In the genomic region with DNA sequence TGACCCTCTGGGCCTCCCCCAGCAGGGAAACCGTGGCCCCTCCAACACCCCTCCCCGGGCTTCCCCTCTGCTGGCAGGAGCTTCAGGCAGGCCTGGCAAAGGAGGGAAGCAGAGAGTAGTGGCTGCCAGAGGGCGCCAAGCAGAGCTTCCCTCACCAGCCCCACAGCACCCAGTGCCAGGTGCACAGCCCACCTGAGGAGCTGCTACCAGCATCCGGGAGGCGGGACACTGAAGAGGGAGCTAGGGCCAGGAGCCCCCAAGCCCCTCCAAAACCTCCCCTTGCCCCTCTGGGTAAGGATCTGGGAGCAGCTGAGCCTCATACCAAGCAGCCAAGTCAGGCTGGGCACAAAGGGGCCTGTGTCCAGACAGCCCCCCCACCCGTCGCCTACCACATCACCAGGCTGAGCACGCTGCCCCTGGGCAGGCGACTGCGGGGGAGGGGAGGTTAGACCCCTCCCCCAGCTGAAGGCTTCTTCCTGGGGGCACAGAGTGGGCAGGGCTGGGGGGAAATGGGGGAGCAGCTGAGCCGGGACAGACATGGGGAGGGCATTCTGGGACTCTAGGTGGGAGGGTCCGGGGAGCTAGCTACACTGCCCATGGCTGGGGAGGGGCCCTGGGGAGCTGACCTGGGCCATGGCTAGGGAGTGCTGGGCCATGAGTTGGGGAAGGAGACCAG, we compare ENCODE assay signal across 26 cellular contexts. TPM values are rescaled to one million over a fixed set of nuclear protein-coding genes. Genes with fewer than 3 reads are reported as not detected.
DNase-seq lines count a peak whose midpoint lies in the region; ATAC-seq and TF ChIP-seq lines count a peak whose summit lies in the region.
"Had no signal": no experiment of that assay in that cellular context is flagged by ENCODE, and none has a peak within 500 bp of the region (broad histone marks: within the 10 kb centered on the region; RNA-seq: fewer than 3 reads in every experiment).

No MANE protein-coding gene starts in this region.

- H3K4me3 Mint-ChIP-seq in GM23338, result no peak overlapping the region
- H3K4me3 Mint-ChIP-seq: activated CD8-positive, alpha-beta T cell treated with anti-CD3 and anti-CD28 coated beads for 36 hours; activated naive CD8-positive, alpha-beta T cell treated with anti-CD3 and anti-CD28 coated beads, Interleukin-2, amount 10 ng/mL, durations not matched to agents 7 days and 5 days; CD4-positive, CD25-positive, alpha-beta regulatory T cell; nephron had no signal

- 0 out of 2 replicates have a peak, but pooled peaks cover 1% of the 10 kb centered on the region for H3F3A ChIP-seq in GM23338 (replicated peaks; ENCODE audit: low read depth)

- peaks cover 19% of the 10 kb centered on the region for H3K27me3 Mint-ChIP-seq in GM23338 (ENCODE audit: insufficient read depth, low read depth, poor library complexity)
- H3K27me3 Mint-ChIP-seq: activated CD8-positive, alpha-beta T cell treated with anti-CD3 and anti-CD28 coated beads for 36 hours; progenitor cell of endocrine pancreas had no signal

- H3K9me2 ChIP-seq in GM23338 (ENCODE audit: insufficient read depth), result no peaks in the 10 kb centered on the region

- H2AFZ ChIP-seq in GM23338, result no peak overlapping the region

- H3K27me3 ChIP-seq in GM23338 (ENCODE audit: insufficient read depth), result no peaks in the 10 kb centered on the region
- H3K27me3 ChIP-seq: brain microvascular endothelial cell, SJSA1 had no signal

- H3K27ac ChIP-seq in GM23338 (ENCODE audit: low read depth), result no peak overlapping the region
- H3K27ac ChIP-seq in substantia nigra (ENCODE audit: low read depth, low read length, poor library complexity, severe bottlenecking), result peak overlapping the region; percentile 99
- H3K27ac ChIP-seq: brain microvascular endothelial cell, SJSA1 had no signal

- H4K20me1 ChIP-seq in GM23338 (replicated peaks; ENCODE audit: insufficient read depth), result peaks cover 7% of the 10 kb centered on the region; the same call in 1 of the 2 replicates

- no peak overlapping the region for H3K4me2 ChIP-seq in GM23338

- TF ChIP-seq CTCF in GM23338 (conservative IDR thresholded peaks at IDR 0.05; ENCODE audit: low read depth in 2 of 2), result peak in 1 of 2 experiments; percentile 32; a peak in 1 of 4 replicates

- no peak for DNase-seq in GM23338 (ENCODE audit: low spot score)
- peak in 55 of 58 donors; percentile 21 to 91 (median 79) for DNase-seq in anterior cingulate cortex (lab: John Stamatoyannopoulos, UW)
- peak in 50 of 51 donors; percentile 13 to 94 (median 82) for DNase-seq in hypothalamus (lab: John Stamatoyannopoulos, UW)
- DNase-seq in substantia nigra (lab: John Stamatoyannopoulos, UW), result peak in 48 of 49 donors; percentile 56 to 98 (median 86)
- no peak for DNase-seq in NCI-H2227 (lab: John Stamatoyannopoulos, UW; ENCODE audit: unreplicated experiment)
- DNase-seq: activated CD4-positive, alpha-beta T cell treated with anti-CD3 and anti-CD28 coated beads for 1 hour; activated CD8-positive, alpha-beta T cell treated with anti-CD3 and anti-CD28 coated beads for 36 hours; activated effector memory CD4-positive, alpha-beta T cell treated with anti-CD3 and anti-CD28 coated beads, Interleukin-2, amount 50 U/mL, for 16 hours; activated naive CD8-positive, alpha-beta T cell treated with anti-CD3 and anti-CD28 coated beads, Interleukin-2, amount 10 ng/mL, durations not matched to agents 7 days and 5 days; activated T-cell treated with anti-CD3 and anti-CD28 coated beads for 4 hours; brain microvascular endothelial cell; CD4-positive, CD25-positive, alpha-beta regulatory T cell; DMS 273 treated with DMSO at 0.1 percent for 48 hours; effector memory CD4-positive, alpha-beta T cell; foreskin fibroblast; islet precursor cell; mucosa of descending colon; NCI-H1436 treated with DMSO at 0.1 percent for 48 hours; NCI-H510A treated with DMSO at 0.1 percent for 48 hours; NK-92 treated with Interleukin-12 subunit alpha and Interleukin-12 subunit beta, amount 100 ng/mL, for 24 hours; T-helper 1 cell had no signal

- H3K4me3 ChIP-seq in GM23338, result no peak overlapping the region
- H3K4me3 ChIP-seq: mucosa of descending colon, SJSA1 had no signal

- H3K27ac Mint-ChIP-seq in GM23338, result peak overlapping the region; percentile 83
- H3K27ac Mint-ChIP-seq: activated CD8-positive, alpha-beta T cell treated with anti-CD3 and anti-CD28 coated beads for 36 hours; activated naive CD8-positive, alpha-beta T cell treated with anti-CD3 and anti-CD28 coated beads, Interleukin-2, amount 10 ng/mL, durations not matched to agents 7 days and 5 days; CD4-positive, CD25-positive, alpha-beta regulatory T cell; nephron; progenitor cell of endocrine pancreas had no signal

- no peaks in the 10 kb centered on the region; the same call in 1 of the 2 replicates for H3K36me3 ChIP-seq in GM23338 (ENCODE audit: insufficient read depth)
- H3K36me3 ChIP-seq: brain microvascular endothelial cell, SJSA1 had no signal

- ATAC-seq in GM23338 (peak; percentile 18), HG03025 (IDR thresholded peaks at IDR 0.05; ENCODE audit: low FRiP score, unreplicated experiment) (no peak), HG03095 (IDR thresholded peaks at IDR 0.05; ENCODE audit: unreplicated experiment) (no peak)
- ATAC-seq: activated CD8-positive, alpha-beta T cell treated with anti-CD3 and anti-CD28 coated beads for 36 hours had no signal

- H3K36me3 Mint-ChIP-seq in GM23338 (ENCODE audit: low read depth), result peaks cover 32% of the 10 kb centered on the region
- H3K36me3 Mint-ChIP-seq: activated naive CD8-positive, alpha-beta T cell treated with anti-CD3 and anti-CD28 coated beads, Interleukin-2, amount 10 ng/mL, durations not matched to agents 7 days and 5 days; CD4-positive, CD25-positive, alpha-beta regulatory T cell had no signal

- no peaks in the 10 kb centered on the region for H3K4me1 ChIP-seq in GM23338 (ENCODE audit: insufficient read depth)
- H3K4me1 ChIP-seq: SJSA1 had no signal

- H3K4me1 Mint-ChIP-seq in GM23338, result peaks cover 12% of the 10 kb centered on the region

- no peaks in the 10 kb centered on the region for H3K79me2 ChIP-seq in GM23338 (replicated peaks; ENCODE audit: insufficient read depth)

- no peaks in the 10 kb centered on the region for H3K9me3 Mint-ChIP-seq in GM23338
- H3K9me3 Mint-ChIP-seq: activated CD8-positive, alpha-beta T cell treated with anti-CD3 and anti-CD28 coated beads for 36 hours; activated naive CD8-positive, alpha-beta T cell treated with anti-CD3 and anti-CD28 coated beads, Interleukin-2, amount 10 ng/mL, durations not matched to agents 7 days and 5 days; CD4-positive, CD25-positive, alpha-beta regulatory T cell; nephron had no signal

TF ChIP-seq in GM23338, 12 proteins besides CTCF, POLR2A, EP300 and RAD21:
- TF ChIP-seq EZH2phosphoT487 (IDR thresholded peaks at IDR 0.05; ENCODE audit: unreplicated experiment), result no peak
- TF ChIP-seq ZNF114 (CRISPR knock-in tag; IDR thresholded peaks at IDR 0.05), result no peak
- no peak for TF ChIP-seq NANOG (IDR thresholded peaks at IDR 0.05; ENCODE audit: borderline replicate concordance)
- TF ChIP-seq, protein P1, sequence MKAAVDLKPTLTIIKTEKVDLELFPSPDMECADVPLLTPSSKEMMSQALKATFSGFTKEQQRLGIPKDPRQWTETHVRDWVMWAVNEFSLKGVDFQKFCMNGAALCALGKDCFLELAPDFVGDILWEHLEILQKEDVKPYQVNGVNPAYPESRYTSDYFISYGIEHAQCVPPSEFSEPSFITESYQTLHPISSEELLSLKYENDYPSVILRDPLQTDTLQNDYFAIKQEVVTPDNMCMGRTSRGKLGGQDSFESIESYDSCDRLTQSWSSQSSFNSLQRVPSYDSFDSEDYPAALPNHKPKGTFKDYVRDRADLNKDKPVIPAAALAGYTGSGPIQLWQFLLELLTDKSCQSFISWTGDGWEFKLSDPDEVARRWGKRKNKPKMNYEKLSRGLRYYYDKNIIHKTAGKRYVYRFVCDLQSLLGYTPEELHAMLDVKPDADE (IDR thresholded peaks at IDR 0.05), result no peak
- TF ChIP-seq EZH2 (IDR thresholded peaks at IDR 0.05; ENCODE audit: low read depth, unreplicated experiment), result no peak
TF ChIP-seq in GM23338: peak in this region for 0.

RNA-seq across cellular contexts. Expression of a gene that starts 19.7 kb away (rescaled TPM):
- 8.3 and 9.5 TPM in 2 replicates for total RNA-seq in GM23338 (2014; rRNA removed; shearing (Covaris generic))
- 13.4 and 17.2 TPM in 2 replicates for polyA plus RNA-seq in GM23338 (2016; fragmentation: Nextera tagmentation; extraction: Ambion mirVana)

RNA-seq across cellular contexts. Expression of a gene that starts 20.2 kb away (rescaled TPM):
- total RNA-seq in GM23338 (2014; rRNA removed; shearing (Covaris generic)), result 14.6 and 20.0 TPM in 2 replicates
- 12.2 and 14.4 TPM in 2 replicates for polyA plus RNA-seq in GM23338 (2016; fragmentation: Nextera tagmentation; extraction: Ambion mirVana)

RNA-seq across cellular contexts. Expression of a gene that starts 32.1 kb away (rescaled TPM):
- 52.7 and 63.1 TPM in 2 replicates for total RNA-seq in GM23338 (2014; rRNA removed; shearing (Covaris generic))
- polyA plus RNA-seq in GM23338 (2016; fragmentation: Nextera tagmentation; extraction: Ambion mirVana), result 22.4 and 22.8 TPM in 2 replicates

RNA-seq across cellular contexts. Expression of a gene that starts 36.3 kb away (rescaled TPM):
- total RNA-seq in GM23338 (2014; rRNA removed; shearing (Covaris generic)), result 112 and 116 TPM in 2 replicates
- 142 and 149 TPM in 2 replicates for polyA plus RNA-seq in GM23338 (2016; fragmentation: Nextera tagmentation; extraction: Ambion mirVana)

RNA-seq across cellular contexts. Expression of a gene that starts 41.3 kb away (rescaled TPM):
- 68.2 and 90.3 TPM in 2 replicates for total RNA-seq in GM23338 (2014; rRNA removed; shearing (Covaris generic))
- polyA plus RNA-seq in GM23338 (2016; fragmentation: Nextera tagmentation; extraction: Ambion mirVana), result 32.1 and 35.6 TPM in 2 replicates

Comparison
In these comparisons a context has a peak if more than half of its experiments do, and no peak if none do; other contexts are left out.
1. DNase-seq: peak in anterior cingulate cortex (55 of 58), hypothalamus (50 of 51) and substantia nigra (48 of 49); none in GM23338 (single experiment) and NCI-H2227 (single experiment).